ENCODE assay signal across 8 cellular contexts in the genomic region with DNA sequence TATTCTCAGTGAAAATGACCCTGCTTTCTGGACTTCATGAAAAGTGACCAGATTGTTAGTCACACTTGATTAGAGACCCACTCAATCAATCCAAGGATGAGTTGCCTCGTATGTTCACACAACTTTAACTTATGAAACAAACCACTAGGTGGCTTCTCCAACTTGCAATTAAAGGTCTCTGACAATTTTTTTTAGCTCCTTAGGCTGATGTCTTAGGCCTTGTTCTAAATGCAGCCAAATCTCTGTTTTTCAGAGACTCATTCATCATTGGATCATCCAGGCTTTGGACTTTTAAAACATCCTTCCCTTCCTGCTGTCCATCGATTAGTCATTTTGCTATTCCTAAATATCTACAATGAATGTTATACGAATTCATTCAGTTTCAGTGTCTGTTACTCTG.
DNase-seq lines count a peak whose midpoint lies in the region; ATAC-seq and TF ChIP-seq lines count a peak whose summit lies in the region.

No MANE protein-coding gene starts in this region.

- ATAC-seq in GM18873 (IDR thresholded peaks at IDR 0.05; ENCODE audit: low FRiP score, unreplicated experiment) (peak; percentile 87), HG02981 (IDR thresholded peaks at IDR 0.05; ENCODE audit: unreplicated experiment) (peak; percentile 83)

- no peak overlapping the region for H3K27ac Mint-ChIP-seq in neural crest cell (ENCODE audit: unreplicated experiment)

- H3K4me1 Mint-ChIP-seq in neural crest cell: peaks cover 10% of the 10 kb centered on the region

- no peaks in the 10 kb centered on the region for H3K9me3 Mint-ChIP-seq in neural crest cell

- no peak overlapping the region for H3K4me3 Mint-ChIP-seq in neural crest cell

- peaks cover 6% of the 10 kb centered on the region for H3K36me3 Mint-ChIP-seq in neural crest cell (ENCODE audit: low read depth)

- peak; percentile 73 for TF ChIP-seq CTCF in neural crest cell (conservative IDR thresholded peaks at IDR 0.05)

- H3K27me3 Mint-ChIP-seq in neural crest cell (ENCODE audit: low read depth): no peaks in the 10 kb centered on the region

- peak; percentile 41 for DNase-seq in D341Med (ENCODE audit: low spot score)
- peak; percentile 89 for DNase-seq in NCI-H82 (lab: John Stamatoyannopoulos, UW)
- peak; percentile 68 for DNase-seq in dermis blood vessel endothelial cell
- no peak for DNase-seq in neural crest cell (ENCODE audit: low read depth, low spot score)
- no peak for DNase-seq in ecto neural progenitor cell (ENCODE audit: low spot score)
- DNase-seq in activated CD4-positive, alpha-beta T cell treated with anti-CD3 and anti-CD28 coated beads, Interleukin-2, amount 50 U/mL, for 1 hour: no peak

Comparison
In these comparisons a context has a peak if more than half of its experiments do, and no peak if none do; other contexts are left out.
1. DNase-seq: peak in D341Med (single experiment), NCI-H82 (single experiment) and dermis blood vessel endothelial cell (single experiment); none in neural crest cell (single experiment), ecto neural progenitor cell (single experiment) and activated CD4-positive, alpha-beta T cell treated with anti-CD3 and anti-CD28 coated beads, Interleukin-2, amount 50 U/mL, for 1 hour (single experiment).